ENCODE assay signal across 9 cellular contexts in genomic region chr9:128770286-128770685, GRCh38. TPM values are rescaled to one million over a fixed set of nuclear protein-coding genes. Genes with fewer than 3 reads are reported as not detected.
DNase-seq lines count a peak whose midpoint lies in the region; ATAC-seq and TF ChIP-seq lines count a peak whose summit lies in the region.
"Had no signal": no experiment of that assay in that cellular context is flagged by ENCODE, and none has a peak within 500 bp of the region (broad histone marks: within the 10 kb centered on the region; RNA-seq: fewer than 3 reads in every experiment).

No MANE protein-coding gene starts in this region.

- H3K4me1 Mint-ChIP-seq in activated naive CD4-positive, alpha-beta T cell treated with anti-CD3 and anti-CD28 coated beads, Interleukin-2, amount 50 U/mL, for 24 hours = peaks cover 37% of the 10 kb centered on the region
- H3K4me1 Mint-ChIP-seq in activated naive CD8-positive, alpha-beta T cell treated with anti-CD3 and anti-CD28 coated beads, Interleukin-2, amount 50 U/mL, for 24 hours = peaks cover 15% of the 10 kb centered on the region
- peaks cover 30% of the 10 kb centered on the region for H3K4me1 Mint-ChIP-seq in memory B cell

- H3K27ac Mint-ChIP-seq in activated naive CD4-positive, alpha-beta T cell treated with anti-CD3 and anti-CD28 coated beads, Interleukin-2, amount 50 U/mL, for 24 hours = peak overlapping the region; percentile 75
- peak overlapping the region; percentile 23 for H3K27ac Mint-ChIP-seq in activated naive CD8-positive, alpha-beta T cell treated with anti-CD3 and anti-CD28 coated beads, Interleukin-2, amount 50 U/mL, for 24 hours
- H3K27ac Mint-ChIP-seq in memory B cell = peak overlapping the region; percentile 97

- DNase-seq in activated naive CD4-positive, alpha-beta T cell treated with Interleukin-2 at 50 U/mL for 16 hours = no peak
- no peak for DNase-seq in activated naive CD8-positive, alpha-beta T cell treated with anti-CD3 and anti-CD28 coated beads, Interleukin-2, amount 50 U/mL, for 24 hours
- no peak for DNase-seq in memory B cell (ENCODE audit: low spot score in 2 of 2)
- no peak for DNase-seq in transverse colon
- no peak for DNase-seq in NCI-H446 (lab: John Stamatoyannopoulos, UW)
- no peak for DNase-seq in NCI-H1694 treated with DMSO at 0.1 percent for 48 hours (lab: John Stamatoyannopoulos, UW)
- DNase-seq: NCI-H1436 treated with DMSO at 0.1 percent for 48 hours had no signal

- H3K9me3 Mint-ChIP-seq in activated naive CD4-positive, alpha-beta T cell treated with anti-CD3 and anti-CD28 coated beads, Interleukin-2, amount 50 U/mL, for 24 hours = no peaks in the 10 kb centered on the region
- H3K9me3 Mint-ChIP-seq in activated naive CD8-positive, alpha-beta T cell treated with anti-CD3 and anti-CD28 coated beads, Interleukin-2, amount 50 U/mL, for 24 hours = peaks cover 4% of the 10 kb centered on the region
- peaks cover 4% of the 10 kb centered on the region for H3K9me3 Mint-ChIP-seq in memory B cell

- peak overlapping the region in 2 of 4 donors; percentile 84 for H3K4me3 ChIP-seq in transverse colon

- peaks cover 9 to 21% (median 14%) of the 10 kb centered on the region in 4 donors for H3K4me1 ChIP-seq in transverse colon

- peak overlapping the region; percentile 97 for H3K4me3 Mint-ChIP-seq in activated naive CD4-positive, alpha-beta T cell treated with anti-CD3 and anti-CD28 coated beads, Interleukin-2, amount 50 U/mL, for 24 hours
- peak overlapping the region; percentile 87 for H3K4me3 Mint-ChIP-seq in activated naive CD8-positive, alpha-beta T cell treated with anti-CD3 and anti-CD28 coated beads, Interleukin-2, amount 50 U/mL, for 24 hours
- peak overlapping the region; percentile 96 for H3K4me3 Mint-ChIP-seq in memory B cell

- no peak for TF ChIP-seq EP300 in transverse colon (IDR thresholded peaks at IDR 0.05; ENCODE audit: low read depth)

- ATAC-seq in activated naive CD8-positive, alpha-beta T cell treated with anti-CD3 and anti-CD28 coated beads, Interleukin-2, amount 50 U/mL, for 24 hours = no peak
- ATAC-seq in memory B cell (ENCODE audit: low read depth) (no peak), HG03571 (IDR thresholded peaks at IDR 0.05; ENCODE audit: unreplicated experiment) (no peak)

- no peaks in the 10 kb centered on the region for H3K27me3 ChIP-seq in transverse colon

- no peaks in the 10 kb centered on the region for H3K36me3 ChIP-seq in transverse colon

- in situ Hi-C loops in transverse colon (cut with MboI; ENCODE audit: low pct_ligation_motif_present in 1 of 4, low pct_unique_long_range_greater_than_20kb in 1 of 4, low sequenced_read_pairs in 3 of 4) = no loop called here

- no peak for TF ChIP-seq CTCF in transverse colon (IDR thresholded peaks at IDR 0.05)

- intact Hi-C loops in transverse colon (cut with DNase I; ENCODE audit: low total_unique reads) = no loop called here

- no peaks in the 10 kb centered on the region for H3K27me3 Mint-ChIP-seq in activated naive CD4-positive, alpha-beta T cell treated with anti-CD3 and anti-CD28 coated beads, Interleukin-2, amount 50 U/mL, for 24 hours
- H3K27me3 Mint-ChIP-seq in activated naive CD8-positive, alpha-beta T cell treated with anti-CD3 and anti-CD28 coated beads, Interleukin-2, amount 50 U/mL, for 24 hours = no peaks in the 10 kb centered on the region
- no peaks in the 10 kb centered on the region for H3K27me3 Mint-ChIP-seq in memory B cell

- TF ChIP-seq POLR2A in transverse colon (IDR thresholded peaks at IDR 0.05) = no peak

- no peaks in the 10 kb centered on the region for H3K9me3 ChIP-seq in transverse colon

- H3K27ac ChIP-seq in transverse colon = peak overlapping the region; percentile 91 to 96 (median 94)

- H3K36me3 Mint-ChIP-seq in activated naive CD4-positive, alpha-beta T cell treated with anti-CD3 and anti-CD28 coated beads, Interleukin-2, amount 50 U/mL, for 24 hours = peaks cover 1% of the 10 kb centered on the region
- peaks cover 7% of the 10 kb centered on the region for H3K36me3 Mint-ChIP-seq in activated naive CD8-positive, alpha-beta T cell treated with anti-CD3 and anti-CD28 coated beads, Interleukin-2, amount 50 U/mL, for 24 hours (ENCODE audit: low read depth)
- peaks cover 13% of the 10 kb centered on the region for H3K36me3 Mint-ChIP-seq in memory B cell

- WGBS in transverse colon (ENCODE audit: low coverage in 1 of 2), 2 donors = 91 to 95% methylated on average over 4 of the region's 4 CpGs

RNA-seq across cellular contexts. Expression of gene ZER1, which starts 1.4 kb away (rescaled TPM):
- total RNA-seq in transverse colon = 100 to 1,000 TPM in 1 of 4 donors, 10 to 100 TPM in 3; 57.5 to 116 (median 73.8) TPM

RNA-seq across cellular contexts. Expression of gene TBC1D13, which starts 16.8 kb away (rescaled TPM):
- total RNA-seq in transverse colon = 100 to 1,000 TPM in 1 of 4 donors, 10 to 100 TPM in 2, 1 to 10 TPM in 1; 9.6 to 244 (median 21.6) TPM

RNA-seq across cellular contexts. Expression of gene ZDHHC12, which starts 46.4 kb away (rescaled TPM):
- 100 to 1,000 TPM in 2 of 4 donors, 10 to 100 TPM in 2; 35.6 to 190 (median 123) TPM for total RNA-seq in transverse colon

RNA-seq across cellular contexts. Expression of gene ENDOG, which starts 48.0 kb away (rescaled TPM):
- 10 to 100 TPM; 29.7 to 83.0 (median 52.8) TPM for total RNA-seq in transverse colon

RNA-seq across cellular contexts. Expression of gene SPOUT1, which starts 59.3 kb away (rescaled TPM):
- total RNA-seq in transverse colon = 10 to 100 TPM; 19.5 to 48.3 (median 26.6) TPM

Comparison
In these comparisons a context has a peak if more than half of its experiments do, and no peak if none do; other contexts are left out.
1. H3K27ac Mint-ChIP-seq: peak in every context shown above with its lines; median percentile 97 in memory B cell; 75 in activated naive CD4-positive, alpha-beta T cell treated with anti-CD3 and anti-CD28 coated beads, Interleukin-2, amount 50 U/mL, for 24 hours; 23 in activated naive CD8-positive, alpha-beta T cell treated with anti-CD3 and anti-CD28 coated beads, Interleukin-2, amount 50 U/mL, for 24 hours.